In the genomic region with DNA sequence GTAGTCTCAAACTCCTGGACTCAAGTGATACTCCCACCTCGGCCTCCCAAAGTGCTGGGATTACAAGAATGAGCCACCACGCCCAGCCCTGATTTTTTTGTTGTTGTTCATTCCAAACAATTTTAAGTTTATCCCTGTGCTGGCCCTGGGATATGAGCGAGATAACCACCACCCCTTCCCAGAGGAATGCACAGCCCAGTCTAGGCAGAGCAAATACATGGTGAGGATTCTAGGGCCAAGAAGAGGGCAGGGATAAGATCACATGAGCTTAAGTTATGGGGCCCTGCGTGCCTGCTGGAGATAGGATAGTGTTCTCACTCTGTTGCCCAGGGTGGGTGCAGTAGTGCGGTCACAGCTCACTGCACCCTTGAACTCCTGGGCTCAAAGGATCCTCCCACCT, we compare ENCODE assay signal across 26 cellular contexts.
"Had no signal": no experiment of that assay in that cellular context is flagged by ENCODE, and none has a peak within 500 bp of the region (broad histone marks: within the 10 kb centered on the region; RNA-seq: fewer than 3 reads in every experiment).

No MANE protein-coding gene starts in this region.

- DNase-seq: activated CD4-positive, alpha-beta T cell treated with anti-CD3 and anti-CD28 coated beads for 48 hours; activated CD8-positive, alpha-beta memory T cell treated with anti-CD3 and anti-CD28 coated beads, Interleukin-2, amount 50 U/mL, for 4 hours; activated CD8-positive, alpha-beta T cell treated with anti-CD3 and anti-CD28 coated beads for 36 hours; activated gamma-delta T cell; activated T-cell treated with anti-CD3 and anti-CD28 coated beads, Interleukin-2, amount 50 U/mL, for 48 hours; amygdala; body of pancreas; central memory CD4-positive, alpha-beta T cell; foreskin keratinocyte; head of caudate nucleus; left colon; naive B cell; posterior cingulate gyrus; retina; stimulated activated CD4-positive, alpha-beta T cell treated with anti-CD3 and anti-CD28 coated beads, Interleukin-15, amount 100 ng/mL, for 24 hours; stimulated activated CD4-positive, alpha-beta T cell treated with anti-CD3 and anti-CD28 coated beads, Interleukin-4, amount 100 ng/mL, for 24 hours; stimulated activated naive CD4-positive, alpha-beta T cell; substantia nigra; T-helper 2 cell had no signal

- H3K27ac Mint-ChIP-seq: activated CD8-positive, alpha-beta T cell treated with anti-CD3 and anti-CD28 coated beads for 36 hours; activated naive CD4-positive, alpha-beta T cell treated with anti-CD3 and anti-CD28 coated beads, Interleukin-2, amount 50 U/mL, for 72 hours; naive B cell; WTC11 had no signal

- H3K36me3 Mint-ChIP-seq: activated naive CD4-positive, alpha-beta T cell treated with anti-CD3 and anti-CD28 coated beads, Interleukin-2, amount 50 U/mL, for 72 hours; naive B cell; WTC11 had no signal

- H3K4me3 Mint-ChIP-seq: activated CD8-positive, alpha-beta T cell treated with anti-CD3 and anti-CD28 coated beads for 36 hours; naive B cell; WTC11 had no signal

- H3K9me3 Mint-ChIP-seq: activated CD8-positive, alpha-beta T cell treated with anti-CD3 and anti-CD28 coated beads for 36 hours; activated naive CD4-positive, alpha-beta T cell treated with anti-CD3 and anti-CD28 coated beads, Interleukin-2, amount 50 U/mL, for 72 hours; WTC11 had no signal

- H3K4me3 ChIP-seq: body of pancreas, coronary artery, lung, tibial nerve, vagina had no signal

- ATAC-seq: activated CD8-positive, alpha-beta T cell treated with anti-CD3 and anti-CD28 coated beads for 36 hours; activated naive CD4-positive, alpha-beta T cell treated with anti-CD3 and anti-CD28 coated beads, Interleukin-2, amount 50 U/mL, for 72 hours; body of pancreas; esophagus mucosa; foreskin keratinocyte; left colon; WTC11 had no signal
